16 cellular contexts compared by ENCODE assay signal in genomic region chr18:12921178-12921577, GRCh38. TPM values are rescaled to one million over a fixed set of nuclear protein-coding genes. Genes with fewer than 3 reads are reported as not detected.
A peak's percentile ranks its signal among the peaks of the same experiment; 100 is the strongest.
DNase-seq lines count a peak whose midpoint lies in the region; ATAC-seq, FAIRE-seq and TF ChIP-seq lines count a peak whose summit lies in the region.
"Had no signal": no experiment of that assay in that cellular context is flagged by ENCODE, and none has a peak within 500 bp of the region (broad histone marks: within the 10 kb centered on the region; RNA-seq: fewer than 3 reads in every experiment).

No MANE protein-coding gene starts in this region.

- peak in 1 of 3 donors; percentile 51 for DNase-seq in CD4-positive, CD25-positive, alpha-beta regulatory T cell
- DNase-seq in GM18507 (ENCODE audit: extremely low spot score, insufficient read length, low read depth), result peak; percentile 14
- peak; percentile 39 for DNase-seq in activated naive CD4-positive, alpha-beta T cell treated with anti-CD3 and anti-CD28 coated beads, Interleukin-2, amount 10 ng/mL, durations not matched to agents 7 days and 5 days
- no peak for DNase-seq in RCC 7860 (ENCODE audit: low spot score)
- no peak for DNase-seq in prostate gland (ENCODE audit: low spot score)
- DNase-seq in NOMO-1 treated with DMSO at 0.1 percent for 48 hours (lab: John Stamatoyannopoulos, UW; ENCODE audit: unreplicated experiment), result no peak
- DNase-seq: effector memory CD4-positive, alpha-beta T cell; GF-D8; KG1; left lung; ovary; Right ventricle myocardium superior; stimulated activated CD4-positive, alpha-beta T cell treated with anti-CD3 and anti-CD28 coated beads, Interleukin-2, amount 100 ng/mL, for 24 hours had no signal

- peaks cover 0 to 6% (median 2%) of the 10 kb centered on the region in 4 donors for H3K4me1 Mint-ChIP-seq in CD4-positive, CD25-positive, alpha-beta regulatory T cell
- H3K4me1 Mint-ChIP-seq in activated naive CD4-positive, alpha-beta T cell treated with anti-CD3 and anti-CD28 coated beads, Interleukin-2, amount 10 ng/mL, durations not matched to agents 7 days and 5 days, result peaks cover 12% of the 10 kb centered on the region

- peak overlapping the region in 2 of 3 donors; percentile 43 to 71 for H3K27ac Mint-ChIP-seq in CD4-positive, CD25-positive, alpha-beta regulatory T cell
- peak overlapping the region; percentile 20 for H3K27ac Mint-ChIP-seq in activated naive CD4-positive, alpha-beta T cell treated with anti-CD3 and anti-CD28 coated beads, Interleukin-2, amount 10 ng/mL, durations not matched to agents 7 days and 5 days

- intact Hi-C loops in prostate gland (cut with DNase I), result no loop called here

- H3K9me3 Mint-ChIP-seq in CD4-positive, CD25-positive, alpha-beta regulatory T cell, result no peaks in the 10 kb centered on the region
- H3K9me3 Mint-ChIP-seq in activated naive CD4-positive, alpha-beta T cell treated with anti-CD3 and anti-CD28 coated beads, Interleukin-2, amount 10 ng/mL, durations not matched to agents 7 days and 5 days, result no peaks in the 10 kb centered on the region

- H3K36me3 ChIP-seq in CD4-positive, CD25-positive, alpha-beta regulatory T cell (ENCODE audit: control insufficient read depth, insufficient read depth, low read length), result no peaks in the 10 kb centered on the region
- H3K36me3 ChIP-seq in prostate gland, result no peaks in the 10 kb centered on the region
- H3K36me3 ChIP-seq: BLaER1, left lung, ovary had no signal

- no peaks in the 10 kb centered on the region for H3K9me3 ChIP-seq in CD4-positive, CD25-positive, alpha-beta regulatory T cell (ENCODE audit: control insufficient read depth in 2 of 2, low read length in 2 of 2)
- H3K9me3 ChIP-seq in prostate gland, result no peaks in the 10 kb centered on the region
- H3K9me3 ChIP-seq: BLaER1, left lung, ovary had no signal

- WGBS in prostate gland, result 52% methylated on average over 7 of the region's 7 CpGs

- CTCF ChIA-PET in activated naive CD4-positive, alpha-beta T cell treated with anti-CD3 and anti-CD28 coated beads, Interleukin-2, amount 10 ng/mL, durations not matched to agents 7 days and 5 days (lab: Charles Lee), result interaction anchor here (0.9 to 4.0 kb wide), 6 partner anchors 13 to 194 kb away, joined by 3 to 20 read pairs (median 5); no protein-coding TSS in a partner anchor

- H3K27ac ChIP-seq in CD4-positive, CD25-positive, alpha-beta regulatory T cell (ENCODE audit: insufficient read depth, low read length, poor library complexity, severe bottlenecking), result no peak overlapping the region
- H3K27ac ChIP-seq in prostate gland, result no peak overlapping the region
- H3K27ac ChIP-seq: BLaER1, left lung, ovary had no signal

- peaks cover 11% of the 10 kb centered on the region for H3K27me3 Mint-ChIP-seq in CD4-positive, CD25-positive, alpha-beta regulatory T cell
- H3K27me3 Mint-ChIP-seq in activated naive CD4-positive, alpha-beta T cell treated with anti-CD3 and anti-CD28 coated beads, Interleukin-2, amount 10 ng/mL, durations not matched to agents 7 days and 5 days, result peaks cover 21% of the 10 kb centered on the region

- peak overlapping the region in 3 of 4 donors; percentile 11 to 64 (median 36) for H3K4me3 Mint-ChIP-seq in CD4-positive, CD25-positive, alpha-beta regulatory T cell
- H3K4me3 Mint-ChIP-seq in activated naive CD4-positive, alpha-beta T cell treated with anti-CD3 and anti-CD28 coated beads, Interleukin-2, amount 10 ng/mL, durations not matched to agents 7 days and 5 days, result no peak overlapping the region

- TF ChIP-seq CTCF in prostate gland (IDR thresholded peaks at IDR 0.05), result no peak

- FAIRE-seq in GM18507 (lab: Jason Lieb, UNC) (peak; percentile 41), RCC 7860 (lab: Jason Lieb, UNC) (no peak)

- H3K36me3 Mint-ChIP-seq in CD4-positive, CD25-positive, alpha-beta regulatory T cell, result no peaks in the 10 kb centered on the region
- no peaks in the 10 kb centered on the region for H3K36me3 Mint-ChIP-seq in activated naive CD4-positive, alpha-beta T cell treated with anti-CD3 and anti-CD28 coated beads, Interleukin-2, amount 10 ng/mL, durations not matched to agents 7 days and 5 days

- H3K27me3 ChIP-seq in CD4-positive, CD25-positive, alpha-beta regulatory T cell (ENCODE audit: control insufficient read depth, insufficient read depth, low read length), result peaks cover 3% of the 10 kb centered on the region
- no peaks in the 10 kb centered on the region for H3K27me3 ChIP-seq in prostate gland (replicated peaks; ENCODE audit: insufficient read depth)
- H3K27me3 ChIP-seq: BLaER1, left lung, ovary had no signal

- H3K4me1 ChIP-seq in CD4-positive, CD25-positive, alpha-beta regulatory T cell (ENCODE audit: control insufficient read depth, insufficient read depth, low read length, poor library complexity, severe bottlenecking), result peaks cover 7% of the 10 kb centered on the region
- H3K4me1 ChIP-seq in prostate gland (replicated peaks), result no peaks in the 10 kb centered on the region
- H3K4me1 ChIP-seq: BLaER1, left lung had no signal

- peak; percentile 42 to 52 for ATAC-seq in CD4-positive, CD25-positive, alpha-beta regulatory T cell (ENCODE audit: low read depth in 2 of 2)
- ATAC-seq in HG03066 (IDR thresholded peaks at IDR 0.05; ENCODE audit: low read depth, unreplicated experiment) (peak; percentile 73), HG03139 (IDR thresholded peaks at IDR 0.05; ENCODE audit: unreplicated experiment) (no peak)
- ATAC-seq: left lung had no signal

- TF ChIP-seq POLR2A in prostate gland (IDR thresholded peaks at IDR 0.05), result no peak

- H3K4me3 ChIP-seq in CD4-positive, CD25-positive, alpha-beta regulatory T cell (ENCODE audit: low read depth, low read length), result peak overlapping the region; percentile 37
- H3K4me3 ChIP-seq in prostate gland, result no peak overlapping the region
- H3K4me3 ChIP-seq: BLaER1, left lung, ovary had no signal

RNA-seq across cellular contexts. Expression of gene SEH1L, which starts 26.6 kb away (rescaled TPM):
- total RNA-seq in CD4-positive, CD25-positive, alpha-beta regulatory T cell, result 22.0 TPM
- 10 to 100 TPM; 24.2 to 33.1 (median 26.5) TPM for polyA plus RNA-seq in CD4-positive, CD25-positive, alpha-beta regulatory T cell
- total RNA-seq in prostate gland, result 10 to 100 TPM; 35.9 to 46.6 TPM

RNA-seq across cellular contexts. Expression of gene PTPN2, which starts 37.1 kb away (rescaled TPM):
- 80.4 TPM for total RNA-seq in CD4-positive, CD25-positive, alpha-beta regulatory T cell
- 100 to 1,000 TPM in 1 of 4 donors, 10 to 100 TPM in 3; 62.3 to 110 (median 95.8) TPM for polyA plus RNA-seq in CD4-positive, CD25-positive, alpha-beta regulatory T cell
- 10 to 100 TPM; 25.0 to 34.0 TPM for total RNA-seq in prostate gland

Comparison
In these comparisons a context has a peak if more than half of its experiments do, and no peak if none do; other contexts are left out.
1. DNase-seq: peak in GM18507 (single experiment) and activated naive CD4-positive, alpha-beta T cell treated with anti-CD3 and anti-CD28 coated beads, Interleukin-2, amount 10 ng/mL, durations not matched to agents 7 days and 5 days (single experiment); none in RCC 7860 (single experiment), prostate gland (single experiment) and NOMO-1 treated with DMSO at 0.1 percent for 48 hours (single experiment).